In genomic region chr2:111670776-111671175, GRCh38 we compare ENCODE assay signal across 20 cellular contexts.
DNase-seq lines count a peak whose midpoint lies in the region; ATAC-seq and TF ChIP-seq lines count a peak whose summit lies in the region.
"Had no signal": no experiment of that assay in that cellular context is flagged by ENCODE, and none has a peak within 500 bp of the region (broad histone marks: within the 10 kb centered on the region; RNA-seq: fewer than 3 reads in every experiment).

No MANE protein-coding gene starts in this region.

- H3K9me3 ChIP-seq in MM.1S (replicated peaks; ENCODE audit: insufficient read depth, low read length) (no peaks in the 10 kb centered on the region), esophagus muscularis mucosa (no peaks in the 10 kb centered on the region)
- H3K9me3 ChIP-seq: lower lobe of right lung, prostate gland had no signal

- intact Hi-C loops in CD14-positive monocyte (cut with micrococcal nuclease) = no loop called here
- intact Hi-C loops in esophagus muscularis mucosa (cut with DNase I) = no loop called here

- H3K36me3 ChIP-seq in MM.1S (replicated peaks; ENCODE audit: insufficient read depth, low read length) (no peaks in the 10 kb centered on the region), esophagus muscularis mucosa (no peaks in the 10 kb centered on the region)
- H3K36me3 ChIP-seq: lower lobe of right lung, prostate gland had no signal

- no peaks in the 10 kb centered on the region for H3K9me2 ChIP-seq in MM.1S (replicated peaks; ENCODE audit: insufficient read depth, low read length)

- peak overlapping the region; percentile 8; the same call in 1 of the 2 replicates for H3K9ac ChIP-seq in MM.1S (ENCODE audit: low read length)

- H3K4me3 ChIP-seq in MM.1S (ENCODE audit: low read length) = no peak overlapping the region
- no peak overlapping the region for H3K4me3 ChIP-seq in esophagus muscularis mucosa
- H3K4me3 ChIP-seq: K562, lower lobe of right lung, prostate gland had no signal

- TF ChIP-seq CTCF in CD14-positive monocyte (IDR thresholded peaks at IDR 0.05) (no peak), MM.1S (IDR thresholded peaks at IDR 0.05; ENCODE audit: low read length) (no peak), esophagus muscularis mucosa (IDR thresholded peaks at IDR 0.05) (no peak), progenitor cell of endocrine pancreas (IDR thresholded peaks at IDR 0.05; ENCODE audit: unreplicated experiment) (no peak)

- H3F3A ChIP-seq in MM.1S (ENCODE audit: insufficient read depth, low read length) = peaks cover 16% of the 10 kb centered on the region

- no peaks in the 10 kb centered on the region for H3K79me2 ChIP-seq in MM.1S (ENCODE audit: low read length)

- 0 out of 2 replicates have a peak overlapping the region, but pooled peaks have one; percentile 16 for H2AFZ ChIP-seq in MM.1S (ENCODE audit: low read length)

- H3K4me3 Mint-ChIP-seq in CD14-positive monocyte (peak overlapping the region in 1 of 2 donors; percentile 53), progenitor cell of endocrine pancreas (ENCODE audit: low read depth) (no peak overlapping the region)
- H3K4me3 Mint-ChIP-seq: activated naive CD4-positive, alpha-beta T cell treated with anti-CD3 and anti-CD28 coated beads, Interleukin-2, amount 10 ng/mL, durations not matched to agents 7 days and 5 days; activated T-helper 1 cell treated with anti-CD3 and anti-CD28 coated beads, Interleukin-12 subunit alpha, Interleukin-12 subunit beta, Interleukin-2, Interleukin-4 antibody, amounts not matched to agents 30 ng/mL and 10 ng/mL and 1 ng/mL, durations not matched to agents 14 hours and 24 hours and 36 hours; T-helper 2 cell treated with Interferon-gamma antibody and Interleukin-4, amounts not matched to agents 5 μg/mL and 100 μg/mL, for 36 hours had no signal

- H3K4me1 ChIP-seq in MM.1S (ENCODE audit: low read length) (peaks cover 42% of the 10 kb centered on the region), esophagus muscularis mucosa (peaks cover 0 to 21% (median 11%) of the 10 kb centered on the region in 4 donors)
- H3K4me1 ChIP-seq: prostate gland had no signal

- peak overlapping the region; percentile 62 for H3K27ac ChIP-seq in MM.1S (ENCODE audit: low read length)
- H3K27ac ChIP-seq in esophagus muscularis mucosa (replicated peaks in 1 of 4) = no peak overlapping the region
- H3K27ac ChIP-seq: prostate gland had no signal

- H3K4me1 Mint-ChIP-seq in CD14-positive monocyte (peaks cover 47% of the 10 kb centered on the region), progenitor cell of endocrine pancreas (ENCODE audit: low read depth) (peaks cover 16% of the 10 kb centered on the region)
- H3K4me1 Mint-ChIP-seq: activated naive CD4-positive, alpha-beta T cell treated with anti-CD3 and anti-CD28 coated beads, Interleukin-2, amount 10 ng/mL, durations not matched to agents 7 days and 5 days had no signal

- no peaks in the 10 kb centered on the region for H3K9me3 Mint-ChIP-seq in CD14-positive monocyte
- H3K9me3 Mint-ChIP-seq in progenitor cell of endocrine pancreas (ENCODE audit: low read depth) = peaks cover 3% of the 10 kb centered on the region
- H3K9me3 Mint-ChIP-seq: activated naive CD4-positive, alpha-beta T cell treated with anti-CD3 and anti-CD28 coated beads, Interleukin-2, amount 10 ng/mL, durations not matched to agents 7 days and 5 days; activated T-helper 1 cell treated with anti-CD3 and anti-CD28 coated beads, Interleukin-12 subunit alpha, Interleukin-12 subunit beta, Interleukin-2, Interleukin-4 antibody, amounts not matched to agents 30 ng/mL and 10 ng/mL and 1 ng/mL, durations not matched to agents 14 hours and 24 hours and 36 hours; T-helper 2 cell treated with Interferon-gamma antibody and Interleukin-4, amounts not matched to agents 5 μg/mL and 100 μg/mL, for 36 hours had no signal

- peak overlapping the region; percentile 90 to 97 (median 94) for H3K27ac Mint-ChIP-seq in CD14-positive monocyte
- peak overlapping the region; percentile 78 for H3K27ac Mint-ChIP-seq in progenitor cell of endocrine pancreas
- H3K27ac Mint-ChIP-seq: activated naive CD4-positive, alpha-beta T cell treated with anti-CD3 and anti-CD28 coated beads, Interleukin-2, amount 10 ng/mL, durations not matched to agents 7 days and 5 days; activated T-helper 1 cell treated with anti-CD3 and anti-CD28 coated beads, Interleukin-12 subunit alpha, Interleukin-12 subunit beta, Interleukin-2, Interleukin-4 antibody, amounts not matched to agents 30 ng/mL and 10 ng/mL and 1 ng/mL, durations not matched to agents 14 hours and 24 hours and 36 hours; T-helper 2 cell treated with Interferon-gamma antibody and Interleukin-4, amounts not matched to agents 5 μg/mL and 100 μg/mL, for 36 hours had no signal

- H3K4me2 ChIP-seq in MM.1S (ENCODE audit: low read depth, low read length) = peak overlapping the region; percentile 30

- TF ChIP-seq POLR2A in esophagus muscularis mucosa (IDR thresholded peaks at IDR 0.05; ENCODE audit: low read depth) = no peak

- WGBS in esophagus muscularis mucosa = 99% methylated on average over 6 of the region's 6 CpGs

- no peak for TF ChIP-seq EP300 in esophagus muscularis mucosa (IDR thresholded peaks at IDR 0.05)

- H3K27me3 Mint-ChIP-seq in CD14-positive monocyte (ENCODE audit: low read depth in 3 of 3) (no peaks in the 10 kb centered on the region), progenitor cell of endocrine pancreas (peaks cover 2% of the 10 kb centered on the region)

- H3K27me3 ChIP-seq in MM.1S (replicated peaks; ENCODE audit: insufficient read depth, low read length) = no peaks in the 10 kb centered on the region
- H3K27me3 ChIP-seq in esophagus muscularis mucosa = no peaks in the 10 kb centered on the region

- no peaks in the 10 kb centered on the region for H4K20me1 ChIP-seq in MM.1S (ENCODE audit: insufficient read depth, low read length)

- peaks cover 0 to 4% of the 10 kb centered on the region in 2 donors for H3K36me3 Mint-ChIP-seq in CD14-positive monocyte
- H3K36me3 Mint-ChIP-seq in progenitor cell of endocrine pancreas (ENCODE audit: insufficient read depth) = peaks cover 6% of the 10 kb centered on the region
- H3K36me3 Mint-ChIP-seq: activated naive CD4-positive, alpha-beta T cell treated with anti-CD3 and anti-CD28 coated beads, Interleukin-2, amount 10 ng/mL, durations not matched to agents 7 days and 5 days had no signal

- ATAC-seq in HG03442 (IDR thresholded peaks at IDR 0.05; ENCODE audit: unreplicated experiment) = no peak
- ATAC-seq: K562 had no signal

- DNase-seq in CD14-positive monocyte (ENCODE audit: low spot score) (no peak), MM.1S (peak; percentile 73), esophagus muscularis mucosa (ENCODE audit: extremely low spot score) (peak; percentile 31), progenitor cell of endocrine pancreas (ENCODE audit: low spot score, unreplicated experiment) (no peak), NCI-H748 treated with DMSO at 0.1 percent for 48 hours (lab: John Stamatoyannopoulos, UW) (no peak)
- DNase-seq in stimulated activated CD4-positive, alpha-beta T cell treated with anti-CD3 and anti-CD28 coated beads, Interleukin-15, amount 100 ng/mL, for 24 hours = no peak
- DNase-seq: activated CD4-positive, alpha-beta T cell treated with anti-CD3 and anti-CD28 coated beads for 4 hours; activated naive CD4-positive, alpha-beta T cell treated with anti-CD3 and anti-CD28 coated beads, Interleukin-2, amount 10 ng/mL, durations not matched to agents 7 days and 5 days; amniotic stem cell; cortex of kidney; GOT3; NCI-H1694; NCI-H526 treated with DMSO at 0.1 percent for 48 hours; stimulated activated CD4-positive, alpha-beta T cell treated with anti-CD3 and anti-CD28 coated beads, Interleukin-1b, Interleukin-23, amount 100 ng/mL, for 48 hours had no signal

Comparison
In these comparisons a context has a peak if more than half of its experiments do, and no peak if none do; other contexts are left out.
1. DNase-seq: peak in MM.1S (single experiment) and esophagus muscularis mucosa (single experiment); none in CD14-positive monocyte (single experiment), progenitor cell of endocrine pancreas (single experiment), NCI-H748 treated with DMSO at 0.1 percent for 48 hours (single experiment) and stimulated activated CD4-positive, alpha-beta T cell treated with anti-CD3 and anti-CD28 coated beads, Interleukin-15, amount 100 ng/mL, for 24 hours (single experiment).